In the genomic region with DNA sequence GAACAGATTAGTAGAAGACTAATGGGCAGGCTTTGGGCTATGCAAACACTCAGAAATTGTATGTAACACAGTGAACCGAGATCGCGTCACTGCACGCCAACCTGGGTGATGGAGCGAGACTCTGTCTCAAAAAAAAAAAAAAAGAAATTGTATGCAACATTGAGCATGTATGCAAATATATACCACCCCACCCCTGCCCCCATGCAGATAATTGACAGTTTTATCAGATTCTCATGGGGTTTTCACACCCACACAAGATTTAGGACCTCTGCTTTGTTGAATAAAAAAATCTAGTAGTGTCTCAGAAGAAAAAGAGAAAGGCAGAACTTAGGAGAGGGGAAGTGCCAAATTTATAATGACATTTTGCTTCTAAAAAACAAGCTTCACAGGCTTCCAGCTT, we compare ENCODE assay signal across 15 cellular contexts.
DNase-seq lines count a peak whose midpoint lies in the region; ATAC-seq, FAIRE-seq and TF ChIP-seq lines count a peak whose summit lies in the region.
"Had no signal": no experiment of that assay in that cellular context is flagged by ENCODE, and none has a peak within 500 bp of the region (broad histone marks: within the 10 kb centered on the region; RNA-seq: fewer than 3 reads in every experiment).

No MANE protein-coding gene starts in this region.

- peak; percentile 79 for FAIRE-seq in GM18507 (lab: Jason Lieb, UNC)
- FAIRE-seq: bronchial epithelial cell had no signal

- no peak for TF ChIP-seq CTCF in dorsolateral prefrontal cortex (IDR thresholded peaks at IDR 0.05 in 54 of 56, conservative IDR thresholded peaks at IDR 0.05 in 2 of 56; ENCODE audit: low read depth in 1 of 56, partially characterized antibody in 56 of 56)

- DNase-seq in GM18507 (ENCODE audit: extremely low spot score, insufficient read length, low read depth) (no peak), NAMALWA (ENCODE audit: low spot score) (peak; percentile 29), dorsolateral prefrontal cortex (no peak), A172 (ENCODE audit: low spot score) (no peak), T-helper 2 cell (no peak), NCI-H1105 treated with DMSO at 0.1 percent for 48 hours (lab: John Stamatoyannopoulos, UW) (no peak)
- DNase-seq: activated naive CD4-positive, alpha-beta T cell treated with anti-CD3 and anti-CD28 coated beads for 36 hours; effector CD4-positive, alpha-beta T cell; left ventricle myocardium inferior; natural killer cell; tibial artery had no signal

- no peak overlapping the region for H3K27ac ChIP-seq in dorsolateral prefrontal cortex
- H3K27ac ChIP-seq: left ventricle myocardium inferior, tibial artery had no signal

- ATAC-seq in GM19463 (IDR thresholded peaks at IDR 0.05; ENCODE audit: unreplicated experiment) (peak; percentile 65), HG02938 (IDR thresholded peaks at IDR 0.05; ENCODE audit: unreplicated experiment) (peak; percentile 84)
- ATAC-seq: natural killer cell, WTC11 had no signal

- intact Hi-C loops in dorsolateral prefrontal cortex (cut with DNase I): no loop called here

- no peak overlapping the region for H3K4me3 ChIP-seq in dorsolateral prefrontal cortex
- H3K4me3 ChIP-seq: left ventricle myocardium inferior, tibial artery had no signal

- peaks cover 0 to 3% (median 0%) of the 10 kb centered on the region in 45 donors for H3K27me3 ChIP-seq in dorsolateral prefrontal cortex
- H3K27me3 ChIP-seq: tibial artery had no signal
